17 cellular contexts compared by ENCODE assay signal in genomic region chr1:180158149-180159147, GRCh38. TPM values are rescaled to one million over a fixed set of nuclear protein-coding genes. Genes with fewer than 3 reads are reported as not detected.
DNase-seq lines count a peak whose midpoint lies in the region; ATAC-seq and TF ChIP-seq lines count a peak whose summit lies in the region.
"Had no signal": no experiment of that assay in that cellular context is flagged by ENCODE, and none has a peak within 500 bp of the region (broad histone marks: within the 10 kb centered on the region; RNA-seq: fewer than 3 reads in every experiment).

No MANE protein-coding gene starts in this region.

- H3K9me3 ChIP-seq in breast epithelium (no peaks in the 10 kb centered on the region), mammary epithelial cell (replicated peaks; ENCODE audit: insufficient read depth, low read length) (no peaks in the 10 kb centered on the region), mucosa of rectum (ENCODE audit: control insufficient read depth in 2 of 2, low read length in 2 of 2) (no peaks in the 10 kb centered on the region)
- H3K9me3 ChIP-seq in effector memory CD4-positive, alpha-beta T cell (ENCODE audit: control insufficient read depth, low read length): no peaks in the 10 kb centered on the region
- H3K9me3 ChIP-seq: SJCRH30 had no signal

- H3K4me2 ChIP-seq in mammary epithelial cell (ENCODE audit: insufficient read depth, low read depth, low read length): no peak overlapping the region

- TF ChIP-seq CTCF in breast epithelium (IDR thresholded peaks at IDR 0.05): no peak
- no peak for TF ChIP-seq CTCF in mammary epithelial cell (conservative IDR thresholded peaks at IDR 0.05 in 1 of 2, IDR thresholded peaks at IDR 0.05 in 1 of 2; ENCODE audit: extremely low read depth in 1 of 2, insufficient read depth in 1 of 2, low read depth in 1 of 2, low read length in 2 of 2)

- intact Hi-C loops in breast epithelium (cut with DNase I; ENCODE audit: low total_unique reads) (no loop called here), mammary epithelial cell (cut with micrococcal nuclease) (no loop called here)
- intact Hi-C loops in dendritic cell treated with granulocyte-macrophage colony-stimulating factor and Interleukin-4, amounts not matched to agents 40 ng/mL and 50 ng/mL, for 4 days (cut with micrococcal nuclease): loop anchor here (10.0 kb wide), 1 partner anchor 274 kb away; the partner anchor contains the start of gene TOR1AIP1
- intact Hi-C loops in activated T-helper 1 cell treated with anti-CD3 and anti-CD28 coated beads, Interleukin-12 subunit alpha, Interleukin-12 subunit beta, Interleukin-2, Interleukin-4 antibody, amounts not matched to agents 30 ng/mL and 10 ng/mL and 1 ng/mL, durations not matched to agents 14 hours and 24 hours and 36 hours (cut with micrococcal nuclease): no loop called here

- H3K36me3 ChIP-seq in breast epithelium (no peaks in the 10 kb centered on the region), mammary epithelial cell (ENCODE audit: insufficient read depth, low read length) (no peaks in the 10 kb centered on the region), mucosa of rectum (ENCODE audit: control insufficient read depth in 2 of 2, insufficient read depth in 2 of 2, low read length in 2 of 2) (no peaks in the 10 kb centered on the region)
- no peaks in the 10 kb centered on the region for H3K36me3 ChIP-seq in effector memory CD4-positive, alpha-beta T cell (ENCODE audit: control insufficient read depth, insufficient read depth, low read length)
- H3K36me3 ChIP-seq: SJCRH30 had no signal

- peak overlapping the region; percentile 98 for H3K27ac Mint-ChIP-seq in dendritic cell treated with granulocyte-macrophage colony-stimulating factor and Interleukin-4, amounts not matched to agents 40 ng/mL and 50 ng/mL, for 4 days
- H3K27ac Mint-ChIP-seq in activated T-helper 1 cell treated with anti-CD3 and anti-CD28 coated beads, Interleukin-12 subunit alpha, Interleukin-12 subunit beta, Interleukin-2, Interleukin-4 antibody, amounts not matched to agents 30 ng/mL and 10 ng/mL and 1 ng/mL, durations not matched to agents 14 hours and 24 hours and 36 hours: no peak overlapping the region
- H3K27ac Mint-ChIP-seq: activated CD8-positive, alpha-beta T cell treated with anti-CD3 and anti-CD28 coated beads, Interleukin-2, amount 10 ng/mL, durations not matched to agents 7 days and 5 days had no signal

- H4K20me1 ChIP-seq in mammary epithelial cell (ENCODE audit: insufficient read depth, low read length): no peaks in the 10 kb centered on the region

- dilution Hi-C loops in mammary epithelial cell (cut with HindIII; ENCODE audit: low sequenced_read_pairs): no loop called here

- H3K4me3 ChIP-seq in breast epithelium (no peak overlapping the region), mammary epithelial cell (replicated peaks in 1 of 3; ENCODE audit: insufficient read depth in 1 of 3, low read depth in 2 of 3, low read length in 3 of 3) (no peak overlapping the region), mucosa of rectum (ENCODE audit: low read length in 2 of 2) (peak overlapping the region; percentile 51 to 54)
- H3K4me3 ChIP-seq in effector memory CD4-positive, alpha-beta T cell (ENCODE audit: insufficient read depth, low read depth, low read length, poor library complexity, severe bottlenecking): no peak overlapping the region
- H3K4me3 ChIP-seq: SJCRH30, skin epidermis had no signal

- in situ Hi-C loops in mammary epithelial cell (cut with MboI; ENCODE audit: low sequenced_read_pairs in 2 of 2): loop anchor here (10.0 to 25.0 kb wide), 2 partner anchors 274 to 446 kb away; partner anchors contain the start of gene TOR1AIP1 (in 1 of the 2)

- CTCF ChIA-PET in mammary epithelial cell (lab: Charles Lee; ENCODE audit: low non-redundant PET): no interaction called here

- H3K4me1 Mint-ChIP-seq in dendritic cell treated with granulocyte-macrophage colony-stimulating factor and Interleukin-4, amounts not matched to agents 40 ng/mL and 50 ng/mL, for 4 days (ENCODE audit: low read depth): peaks cover 58% of the 10 kb centered on the region
- peaks cover 39% of the 10 kb centered on the region for H3K4me1 Mint-ChIP-seq in activated T-helper 1 cell treated with anti-CD3 and anti-CD28 coated beads, Interleukin-12 subunit alpha, Interleukin-12 subunit beta, Interleukin-2, Interleukin-4 antibody, amounts not matched to agents 30 ng/mL and 10 ng/mL and 1 ng/mL, durations not matched to agents 14 hours and 24 hours and 36 hours (ENCODE audit: low read depth)

- H3K9ac ChIP-seq in mammary epithelial cell (ENCODE audit: insufficient read depth, low read length) (no peak overlapping the region), mucosa of rectum (ENCODE audit: low read depth in 1 of 2, low read length in 2 of 2) (peak overlapping the region; percentile 26 to 64)

- no TSS peak for BruUV-seq in mammary epithelial cell (replicated peaks; lab: Mats Ljungman, UMichigan)

- H3K27ac ChIP-seq in breast epithelium: peak overlapping the region; percentile 41 to 56
- no peak overlapping the region for H3K27ac ChIP-seq in mammary epithelial cell (ENCODE audit: insufficient read depth, low read depth, low read length)
- H3K27ac ChIP-seq in mucosa of rectum (ENCODE audit: low read depth in 2 of 2, low read length in 2 of 2): peak overlapping the region; percentile 83 to 91
- no peak overlapping the region for H3K27ac ChIP-seq in effector memory CD4-positive, alpha-beta T cell (ENCODE audit: insufficient read depth, low read length, poor library complexity, severe bottlenecking)
- H3K27ac ChIP-seq: SJCRH30 had no signal

- no peak for DNase-seq in breast epithelium (ENCODE audit: low spot score in 2 of 2)
- DNase-seq in mammary epithelial cell: no peak
- peak; percentile 43 for DNase-seq in ureter (ENCODE audit: low spot score)
- no peak for DNase-seq in effector memory CD4-positive, alpha-beta T cell
- DNase-seq in activated T-helper 1 cell treated with anti-CD3 and anti-CD28 coated beads, Interleukin-12 subunit alpha, Interleukin-12 subunit beta, Interleukin-2, Interleukin-4 antibody, amounts not matched to agents 30 ng/mL and 10 ng/mL and 1 ng/mL, durations not matched to agents 14 hours and 24 hours and 36 hours (ENCODE audit: low spot score): no peak
- DNase-seq: activated CD8-positive, alpha-beta T cell treated with anti-CD3 and anti-CD28 coated beads, Interleukin-2, amount 10 ng/mL, durations not matched to agents 7 days and 5 days; activated gamma-delta T cell treated with Interleukin-2 at 50 U/mL for 16 hours; DMS79; HCEC 1CT; kidney; NK-92 treated with Interleukin-12 subunit alpha and Interleukin-12 subunit beta, amount 100 ng/mL, for 24 hours; SJCRH30 had no signal

- no peaks in the 10 kb centered on the region for H3K9me3 Mint-ChIP-seq in dendritic cell treated with granulocyte-macrophage colony-stimulating factor and Interleukin-4, amounts not matched to agents 40 ng/mL and 50 ng/mL, for 4 days
- H3K9me3 Mint-ChIP-seq in activated T-helper 1 cell treated with anti-CD3 and anti-CD28 coated beads, Interleukin-12 subunit alpha, Interleukin-12 subunit beta, Interleukin-2, Interleukin-4 antibody, amounts not matched to agents 30 ng/mL and 10 ng/mL and 1 ng/mL, durations not matched to agents 14 hours and 24 hours and 36 hours: no peaks in the 10 kb centered on the region
- H3K9me3 Mint-ChIP-seq: natural killer cell treated with Interleukin-12 subunit alpha and Interleukin-12 subunit beta and Interleukin-15 and Interleukin-18, amount 100 ng/mL, for 72 hours had no signal

- 95% methylated on average over 15 of the region's 16 CpGs for WGBS in mammary epithelial cell (ENCODE audit: low coverage, missing lambda C conversion rate)

- peaks cover 0 to 12% of the 10 kb centered on the region in 2 donors for H3K4me1 ChIP-seq in breast epithelium
- H3K4me1 ChIP-seq in mammary epithelial cell (ENCODE audit: insufficient read depth, low read length): peaks cover 18% of the 10 kb centered on the region
- peaks cover 33 to 44% of the 10 kb centered on the region in 2 donors for H3K4me1 ChIP-seq in mucosa of rectum (ENCODE audit: control insufficient read depth in 2 of 2, insufficient read depth in 2 of 2, low read length in 2 of 2)
- H3K4me1 ChIP-seq in effector memory CD4-positive, alpha-beta T cell (ENCODE audit: control insufficient read depth, insufficient read depth, low read length, poor library complexity, severe bottlenecking): peaks cover 14% of the 10 kb centered on the region
- H3K4me1 ChIP-seq: SJCRH30 had no signal

- peaks cover 61% of the 10 kb centered on the region for H3K79me2 ChIP-seq in mammary epithelial cell (ENCODE audit: insufficient read depth, low read length)

- H2AFZ ChIP-seq in mammary epithelial cell (ENCODE audit: low read depth, low read length): no peak overlapping the region

- peaks cover 57% of the 10 kb centered on the region for H3K36me3 Mint-ChIP-seq in dendritic cell treated with granulocyte-macrophage colony-stimulating factor and Interleukin-4, amounts not matched to agents 40 ng/mL and 50 ng/mL, for 4 days (ENCODE audit: low read depth)
- no peaks in the 10 kb centered on the region for H3K36me3 Mint-ChIP-seq in activated T-helper 1 cell treated with anti-CD3 and anti-CD28 coated beads, Interleukin-12 subunit alpha, Interleukin-12 subunit beta, Interleukin-2, Interleukin-4 antibody, amounts not matched to agents 30 ng/mL and 10 ng/mL and 1 ng/mL, durations not matched to agents 14 hours and 24 hours and 36 hours (ENCODE audit: low read depth)
- H3K36me3 Mint-ChIP-seq: natural killer cell treated with Interleukin-12 subunit alpha and Interleukin-12 subunit beta and Interleukin-15 and Interleukin-18, amount 100 ng/mL, for 72 hours had no signal

- H3K27me3 ChIP-seq in breast epithelium: no peaks in the 10 kb centered on the region
- no peaks in the 10 kb centered on the region for H3K27me3 ChIP-seq in mammary epithelial cell (ENCODE audit: insufficient read depth, low read length)
- no peaks in the 10 kb centered on the region for H3K27me3 ChIP-seq in mucosa of rectum (ENCODE audit: control insufficient read depth in 2 of 2, insufficient read depth in 2 of 2, low read length in 2 of 2)
- H3K27me3 ChIP-seq in effector memory CD4-positive, alpha-beta T cell (replicated peaks; ENCODE audit: control insufficient read depth, insufficient read depth, low read length, poor library complexity, severe bottlenecking): no peaks in the 10 kb centered on the region
- H3K27me3 ChIP-seq: SJCRH30 had no signal

- H3K4me3 Mint-ChIP-seq in dendritic cell treated with granulocyte-macrophage colony-stimulating factor and Interleukin-4, amounts not matched to agents 40 ng/mL and 50 ng/mL, for 4 days: peak overlapping the region; percentile 98
- H3K4me3 Mint-ChIP-seq in activated T-helper 1 cell treated with anti-CD3 and anti-CD28 coated beads, Interleukin-12 subunit alpha, Interleukin-12 subunit beta, Interleukin-2, Interleukin-4 antibody, amounts not matched to agents 30 ng/mL and 10 ng/mL and 1 ng/mL, durations not matched to agents 14 hours and 24 hours and 36 hours: no peak overlapping the region
- H3K4me3 Mint-ChIP-seq: activated CD8-positive, alpha-beta T cell treated with anti-CD3 and anti-CD28 coated beads, Interleukin-2, amount 10 ng/mL, durations not matched to agents 7 days and 5 days; natural killer cell treated with Interleukin-12 subunit alpha and Interleukin-12 subunit beta and Interleukin-15 and Interleukin-18, amount 100 ng/mL, for 72 hours had no signal

- TF ChIP-seq POLR2A in breast epithelium (IDR thresholded peaks at IDR 0.05): no peak

- no peak for ATAC-seq in GM18873 (IDR thresholded peaks at IDR 0.05; ENCODE audit: low FRiP score, unreplicated experiment)
- ATAC-seq: activated CD8-positive, alpha-beta T cell treated with anti-CD3 and anti-CD28 coated beads, Interleukin-2, amount 10 ng/mL, durations not matched to agents 7 days and 5 days; natural killer cell treated with Interleukin-12 subunit alpha and Interleukin-12 subunit beta and Interleukin-15 and Interleukin-18, amount 100 ng/mL, for 72 hours had no signal

- no peaks in the 10 kb centered on the region for H3K27me3 Mint-ChIP-seq in dendritic cell treated with granulocyte-macrophage colony-stimulating factor and Interleukin-4, amounts not matched to agents 40 ng/mL and 50 ng/mL, for 4 days
- H3K27me3 Mint-ChIP-seq in activated T-helper 1 cell treated with anti-CD3 and anti-CD28 coated beads, Interleukin-12 subunit alpha, Interleukin-12 subunit beta, Interleukin-2, Interleukin-4 antibody, amounts not matched to agents 30 ng/mL and 10 ng/mL and 1 ng/mL, durations not matched to agents 14 hours and 24 hours and 36 hours (ENCODE audit: insufficient read depth): no peaks in the 10 kb centered on the region
- H3K27me3 Mint-ChIP-seq: natural killer cell treated with Interleukin-12 subunit alpha and Interleukin-12 subunit beta and Interleukin-15 and Interleukin-18, amount 100 ng/mL, for 72 hours had no signal

RNA-seq across cellular contexts. Expression of gene QSOX1, which starts 3.8 kb away (rescaled TPM):
- total RNA-seq in breast epithelium (10 to 100 TPM; 43.3 to 85.5 (median 67.5) TPM), mammary epithelial cell (100 to 1,000 TPM in 1 of 2 donors, 10 to 100 TPM in 1; 92.4 to 120 TPM), ureter (285 TPM)
- polyA plus RNA-seq in mammary epithelial cell: 60.4 TPM
- polyA minus RNA-seq in mammary epithelial cell: 61.8 TPM
- 61.4 and 63.7 TPM in 2 replicates for total RNA-seq in activated T-helper 1 cell treated with anti-CD3 and anti-CD28 coated beads, Interleukin-12 subunit alpha, Interleukin-12 subunit beta, Interleukin-2, Interleukin-4 antibody, amounts not matched to agents 30 ng/mL and 10 ng/mL and 1 ng/mL, durations not matched to agents 14 hours and 24 hours and 36 hours

Comparison
In these comparisons a context has a peak if more than half of its experiments do, and no peak if none do; other contexts are left out.
1. H3K27ac ChIP-seq: peak in breast epithelium (2 of 2) and mucosa of rectum (2 of 2); none in mammary epithelial cell (single experiment) and effector memory CD4-positive, alpha-beta T cell (single experiment).
2. H3K4me3 ChIP-seq: peak in mucosa of rectum (2 of 2); none in breast epithelium (0 of 3), mammary epithelial cell (0 of 3) and effector memory CD4-positive, alpha-beta T cell (single experiment).